8 cellular contexts compared by ENCODE assay signal in the genomic region with DNA sequence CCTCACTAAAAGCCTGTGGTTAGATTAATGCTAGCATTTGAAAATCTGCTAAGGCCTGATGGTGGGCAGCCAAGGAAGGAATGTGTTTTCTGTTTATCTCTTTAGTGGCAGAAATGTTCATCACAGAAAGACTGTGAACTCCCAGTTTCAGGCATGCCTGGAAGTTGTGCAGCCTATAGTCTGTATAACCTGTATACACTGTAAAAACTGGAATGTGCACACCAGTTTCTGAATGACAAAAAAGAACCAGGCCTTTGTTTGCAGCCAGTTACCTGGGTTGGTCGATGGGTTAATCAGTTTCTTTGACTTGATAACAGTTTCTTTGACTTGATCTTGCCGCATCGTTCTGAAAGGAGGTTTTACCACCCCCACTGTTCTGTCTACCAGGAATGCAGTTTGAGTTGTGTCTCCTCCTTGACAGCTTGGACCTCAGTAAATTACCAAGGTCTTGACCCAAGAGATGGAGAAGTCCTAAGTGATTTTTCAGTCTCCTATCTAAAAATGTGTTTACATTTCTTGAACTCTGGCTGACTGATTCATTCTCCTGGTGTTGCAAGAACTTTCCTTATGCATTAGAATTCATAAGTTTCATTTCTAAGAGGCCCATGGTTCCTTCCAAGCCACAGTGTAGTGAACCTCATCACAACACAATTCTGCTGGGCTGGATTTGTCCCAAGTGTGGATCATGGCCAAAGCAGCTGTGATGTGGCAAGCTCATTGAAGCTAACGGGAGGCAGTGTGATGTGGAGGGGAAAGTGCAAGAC.
DNase-seq lines count a peak whose midpoint lies in the region; ATAC-seq and TF ChIP-seq lines count a peak whose summit lies in the region.
"Had no signal": no experiment of that assay in that cellular context is flagged by ENCODE, and none has a peak within 500 bp of the region (broad histone marks: within the 10 kb centered on the region; RNA-seq: fewer than 3 reads in every experiment).

No MANE protein-coding gene starts in this region.

- H3K9ac ChIP-seq in PC-3 (ENCODE audit: low read length): no peak overlapping the region

- no peak overlapping the region for H3K4me2 ChIP-seq in PC-3 (ENCODE audit: low read length)

- no peaks in the 10 kb centered on the region for H3K9me2 ChIP-seq in PC-3 (replicated peaks; ENCODE audit: low read length)

- no TSS peak for BruUV-seq in PC-3 (replicated peaks; lab: Mats Ljungman, UMichigan)

- CTCF ChIA-PET in PC-3 (lab: Charles Lee): no interaction called here

- intact Hi-C loops in PC-3 (cut with micrococcal nuclease): no loop called here
- intact Hi-C loops in aorta (cut with DNase I): no loop called here

- DNase-seq in PC-3 (peak; percentile 37), fibroblast of mammary gland (ENCODE audit: low read depth) (peak; percentile 99), mucosa of gallbladder (ENCODE audit: low spot score) (peak; percentile 82), aorta (peak; percentile 88 to 92), LoVo (ENCODE audit: low spot score) (no peak), GF-D8 (lab: John Stamatoyannopoulos, UW) (no peak)
- DNase-seq in activated CD4-positive, CD25-positive, alpha-beta regulatory T cell (lab: John Stamatoyannopoulos, UW): no peak
- DNase-seq: immature natural killer cell had no signal

- 0 out of 2 replicates have a peak, but pooled peaks cover 5% of the 10 kb centered on the region for H3K4me1 ChIP-seq in PC-3 (ENCODE audit: insufficient read depth, low read length)
- no peaks in the 10 kb centered on the region for H3K4me1 ChIP-seq in aorta (ENCODE audit: control insufficient read depth in 1 of 2, insufficient read depth in 2 of 2, low read length in 2 of 2)

- H3K36me3 ChIP-seq in PC-3 (ENCODE audit: low read depth, low read length) (no peaks in the 10 kb centered on the region), aorta (ENCODE audit: control insufficient read depth in 1 of 2, insufficient read depth in 2 of 2, low read length in 1 of 2) (no peaks in the 10 kb centered on the region)

- no peak overlapping the region for H3K27ac ChIP-seq in PC-3 (ENCODE audit: low read length)
- no peak overlapping the region for H3K27ac ChIP-seq in aorta (ENCODE audit: low read depth in 1 of 2, low read length in 2 of 2)

- WGBS in aorta, 2 donors: 30 to 39% methylated on average over 4 of the region's 4 CpGs

- H3F3A ChIP-seq in PC-3 (ENCODE audit: low read length, unreplicated experiment): no peaks in the 10 kb centered on the region

- H3K27me3 ChIP-seq in PC-3 (ENCODE audit: low read length) (no peaks in the 10 kb centered on the region), aorta (ENCODE audit: control insufficient read depth in 1 of 2, insufficient read depth in 2 of 2, low read length in 1 of 2) (no peaks in the 10 kb centered on the region)

- POLR2A ChIA-PET in PC-3 (lab: Charles Lee; ENCODE audit: unreplicated experiment): no interaction called here

- H2AFZ ChIP-seq in PC-3 (ENCODE audit: low read length): no peak overlapping the region

- no peak for TF ChIP-seq CTCF in PC-3 (conservative IDR thresholded peaks at IDR 0.05; ENCODE audit: low read depth, low read length)
- no peak for TF ChIP-seq CTCF in fibroblast of mammary gland (conservative IDR thresholded peaks at IDR 0.05; ENCODE audit: control insufficient read depth, insufficient read depth, low read depth, low read length)

- H3K9me3 ChIP-seq in PC-3 (ENCODE audit: low read length): no peaks in the 10 kb centered on the region
- H3K9me3 ChIP-seq in aorta (ENCODE audit: control insufficient read depth, low read length): no peaks in the 10 kb centered on the region

- no peak overlapping the region for H3K4me3 ChIP-seq in PC-3 (ENCODE audit: low read length)
- no peak overlapping the region for H3K4me3 ChIP-seq in fibroblast of mammary gland (ENCODE audit: control insufficient read depth, low read depth, low read length)
- H3K4me3 ChIP-seq in aorta (ENCODE audit: low read length in 2 of 2): no peak overlapping the region

- H4K20me1 ChIP-seq in PC-3 (ENCODE audit: low read length): no peaks in the 10 kb centered on the region

- ATAC-seq in PC-3 (no peak), aorta (ENCODE audit: low FRiP score) (peak; percentile 80)

- no peaks in the 10 kb centered on the region for H3K79me2 ChIP-seq in PC-3 (ENCODE audit: low read length)

Comparison
In these comparisons a context has a peak if more than half of its experiments do, and no peak if none do; other contexts are left out.
1. DNase-seq: peak in PC-3 (single experiment), fibroblast of mammary gland (single experiment), mucosa of gallbladder (single experiment) and aorta (2 of 2); none in activated CD4-positive, CD25-positive, alpha-beta regulatory T cell (0 of 4), LoVo (single experiment) and GF-D8 (single experiment).